In genomic region chr14:79596531-79596930, GRCh38 we compare ENCODE assay signal across 24 cellular contexts.
DNase-seq lines count a peak whose midpoint lies in the region; ATAC-seq and TF ChIP-seq lines count a peak whose summit lies in the region.
"Had no signal": no experiment of that assay in that cellular context is flagged by ENCODE, and none has a peak within 500 bp of the region (broad histone marks: within the 10 kb centered on the region; RNA-seq: fewer than 3 reads in every experiment).

No MANE protein-coding gene starts in this region.

- H3K4ac ChIP-seq in IMR-90 (ENCODE audit: low read depth, low read length) = peak overlapping the region; percentile 19; the same call in 1 of the 2 replicates

- 0% methylated on average over 1 of the region's 4 CpGs; no CpG with 5 or more reads in 1 of the 2 experiments for WGBS in IMR-90 (ENCODE audit: extremely low coverage in 2 of 2, insufficient read length in 1 of 2), 2 experiments

- no peaks in the 10 kb centered on the region for H3K36me3 ChIP-seq in BJ (ENCODE audit: control insufficient read depth, insufficient read depth, low read length)
- H3K36me3 ChIP-seq in IMR-90 (ENCODE audit: control insufficient read depth, insufficient read depth, low read length) = no peaks in the 10 kb centered on the region
- H3K36me3 ChIP-seq in brain microvascular endothelial cell (replicated peaks) = no peaks in the 10 kb centered on the region
- no peaks in the 10 kb centered on the region for H3K36me3 ChIP-seq in HAP-1 (replicated peaks)
- H3K36me3 ChIP-seq: BLaER1 treated with 17β-estradiol and CSF1 and Interleukin-3, amounts not matched to agents 10 nM and 100 nM; spleen had no signal

- BruUV-seq in IMR-90 (replicated peaks; lab: Mats Ljungman, UMichigan) = no TSS peak

- H4K5ac ChIP-seq in IMR-90 (ENCODE audit: low read depth, low read length) = no peak overlapping the region; the same call in 1 of the 2 replicates

- H3K14ac ChIP-seq in IMR-90 (replicated peaks; ENCODE audit: low read depth, low read length) = no peak overlapping the region; the same call in 1 of the 2 replicates

- no peak for TF ChIP-seq CTCF in BJ (IDR thresholded peaks at IDR 0.05; ENCODE audit: insufficient read depth, low read depth, low read length)
- no peak for TF ChIP-seq CTCF in IMR-90 (conservative IDR thresholded peaks at IDR 0.05; ENCODE audit: low read depth, low read length)
- TF ChIP-seq CTCF in brain microvascular endothelial cell (IDR thresholded peaks at IDR 0.05; ENCODE audit: low read depth, low read length, missing control alignments) = no peak

- TF ChIP-seq RAD21 in IMR-90 (IDR thresholded peaks at IDR 0.05; ENCODE audit: low read length) = no peak

- no peak overlapping the region for H2AFZ ChIP-seq in IMR-90 (replicated peaks; ENCODE audit: low read length, poor library complexity)

- dilution Hi-C loops in IMR-90 (cut with HindIII; ENCODE audit: low sequenced_read_pairs, unreplicated experiment) = no loop called here

- no peaks in the 10 kb centered on the region for H4K20me1 ChIP-seq in IMR-90 (ENCODE audit: insufficient read depth, low read length)
- H4K20me1 ChIP-seq: BLaER1 treated with 17β-estradiol and CSF1 and Interleukin-3, amounts not matched to agents 10 nM and 100 nM had no signal

- 0 out of 3 replicates have a peak overlapping the region, but pooled peaks have one; percentile 7 for H2BK15ac ChIP-seq in IMR-90 (ENCODE audit: low read depth, low read length)

- no peak overlapping the region for H3K4me3 Mint-ChIP-seq in activated T-cell treated with anti-CD3 and anti-CD28 coated beads, Interleukin-2, amount 50 U/mL, for 4 hours
- H3K4me3 Mint-ChIP-seq: naive thymus-derived CD8-positive, alpha-beta T cell; T-helper 2 cell treated with Interferon-gamma antibody and Interleukin-4, amounts not matched to agents 5 μg/mL and 100 μg/mL, for 36 hours had no signal

- no peak overlapping the region; the same call in 1 of the 2 replicates for H3K4me2 ChIP-seq in IMR-90 (ENCODE audit: low read depth, low read length)
- H3K4me2 ChIP-seq: BLaER1 treated with 17β-estradiol and CSF1 and Interleukin-3, amounts not matched to agents 10 nM and 100 nM had no signal

- H3K9me3 ChIP-seq in IMR-90 (ENCODE audit: control insufficient read depth, insufficient read depth, low read length) (peaks cover 2% of the 10 kb centered on the region; the same call in 1 of the 2 replicates), HAP-1 (no peaks in the 10 kb centered on the region)
- H3K9me3 ChIP-seq: BLaER1 treated with 17β-estradiol and CSF1 and Interleukin-3, amounts not matched to agents 10 nM and 100 nM; spleen had no signal

- ATAC-seq in IMR-90 (ENCODE audit: low read depth) (peak; percentile 81), HG03039 (IDR thresholded peaks at IDR 0.05; ENCODE audit: unreplicated experiment) (no peak)
- ATAC-seq in activated T-cell treated with anti-CD3 and anti-CD28 coated beads, Interleukin-2, amount 50 U/mL, for 4 hours = no peak
- ATAC-seq: naive thymus-derived CD8-positive, alpha-beta T cell had no signal

- H3K9me3 Mint-ChIP-seq in activated T-cell treated with anti-CD3 and anti-CD28 coated beads, Interleukin-2, amount 50 U/mL, for 4 hours = peaks cover 5% of the 10 kb centered on the region

- H3K27me3 Mint-ChIP-seq in activated T-cell treated with anti-CD3 and anti-CD28 coated beads, Interleukin-2, amount 50 U/mL, for 4 hours (ENCODE audit: low read depth) = no peaks in the 10 kb centered on the region
- H3K27me3 Mint-ChIP-seq: progenitor cell of endocrine pancreas had no signal

- H3K27ac ChIP-seq in IMR-90 (ENCODE audit: insufficient read depth, low read length) (no peak overlapping the region), brain microvascular endothelial cell (peak overlapping the region; percentile 85)
- H3K27ac ChIP-seq: BLaER1 treated with 17β-estradiol and CSF1 and Interleukin-3, amounts not matched to agents 10 nM and 100 nM; spleen had no signal

- H3K36me3 Mint-ChIP-seq in activated T-cell treated with anti-CD3 and anti-CD28 coated beads, Interleukin-2, amount 50 U/mL, for 4 hours (ENCODE audit: insufficient read depth) = no peaks in the 10 kb centered on the region
- H3K36me3 Mint-ChIP-seq: naive thymus-derived CD8-positive, alpha-beta T cell had no signal

- no peaks in the 10 kb centered on the region for H3K9me1 ChIP-seq in IMR-90 (ENCODE audit: insufficient read depth, low read length)

- no peaks in the 10 kb centered on the region for H3K4me1 Mint-ChIP-seq in activated T-cell treated with anti-CD3 and anti-CD28 coated beads, Interleukin-2, amount 50 U/mL, for 4 hours (ENCODE audit: low read depth)
- H3K4me1 Mint-ChIP-seq: naive thymus-derived CD8-positive, alpha-beta T cell had no signal

- H4K91ac ChIP-seq in IMR-90 (ENCODE audit: insufficient read depth, low read depth, low read length) = peak overlapping the region; percentile 26; the same call in 1 of the 2 replicates

- H2BK120ac ChIP-seq in IMR-90 (ENCODE audit: low read depth, low read length) = peak overlapping the region; percentile 74

- CTCF ChIA-PET in BJ (lab: Yijun Ruan, JAX) (interaction anchor here (0.7 kb wide), 1 partner anchor 47 kb away, joined by 4 read pairs; no protein-coding TSS in a partner anchor), IMR-90 (lab: Yijun Ruan, JAX) (no interaction called here)

- peak overlapping the region; percentile 64 to 75; a peak in 3 of 4 replicates for H4K8ac ChIP-seq in IMR-90 (ENCODE audit: low read depth in 2 of 2, low read length in 2 of 2)

- H3K4me1 ChIP-seq in IMR-90 (ENCODE audit: control insufficient read depth, insufficient read depth, low read length) = no peaks in the 10 kb centered on the region; the same call in 1 of the 2 replicates
- H3K4me1 ChIP-seq in HAP-1 = no peaks in the 10 kb centered on the region
- H3K4me1 ChIP-seq: BLaER1 treated with 17β-estradiol and CSF1 and Interleukin-3, amounts not matched to agents 10 nM and 100 nM; spleen had no signal

- H3K9ac ChIP-seq in IMR-90 (ENCODE audit: low read depth, low read length) = no peak overlapping the region
- H3K9ac ChIP-seq: BLaER1 treated with 17β-estradiol and CSF1 and Interleukin-3, amounts not matched to agents 10 nM and 100 nM had no signal

- peak overlapping the region; percentile 83 for H2BK5ac ChIP-seq in IMR-90 (ENCODE audit: low read depth, low read length, poor library complexity, severe bottlenecking)

- peak overlapping the region; percentile 77; the same call in 1 of the 2 replicates for H2BK20ac ChIP-seq in IMR-90 (ENCODE audit: low read depth, low read length)

- H3K27me3 ChIP-seq in BJ (ENCODE audit: control insufficient read depth, insufficient read depth, low read length) = no peaks in the 10 kb centered on the region
- H3K27me3 ChIP-seq in IMR-90 (ENCODE audit: control insufficient read depth, insufficient read depth, low read length) = no peaks in the 10 kb centered on the region
- H3K27me3 ChIP-seq in brain microvascular endothelial cell (replicated peaks) = no peaks in the 10 kb centered on the region
- H3K27me3 ChIP-seq in HAP-1 (ENCODE audit: low read depth) = no peaks in the 10 kb centered on the region
- H3K27me3 ChIP-seq: BLaER1 treated with 17β-estradiol and CSF1 and Interleukin-3, amounts not matched to agents 10 nM and 100 nM; spleen had no signal

- intact Hi-C loops in IMR-90 (cut with micrococcal nuclease) = no loop called here

- H3K23ac ChIP-seq in IMR-90 (ENCODE audit: low read depth, low read length) = no peak overlapping the region

- H3K18ac ChIP-seq in IMR-90 (ENCODE audit: low read depth, low read length) = peak overlapping the region; percentile 89; the same call in 1 of the 2 replicates

- H3K79me1 ChIP-seq in IMR-90 (ENCODE audit: low read depth in 1 of 2, low read length in 2 of 2) = no peaks in the 10 kb centered on the region

- no peak overlapping the region for H3K56ac ChIP-seq in IMR-90 (ENCODE audit: extremely low read depth, insufficient read depth, low read length)

- DNase-seq in BJ (ENCODE audit: low read depth) = peak; percentile 72
- peak; percentile 88 for DNase-seq in IMR-90
- peak; percentile 95 for DNase-seq in brain microvascular endothelial cell
- peak; percentile 85 for DNase-seq in kidney tubule cell (ENCODE audit: low spot score)
- DNase-seq in activated naive CD4-positive, alpha-beta T cell treated with anti-CD3 and anti-CD28 coated beads, Interleukin-2, amount 50 U/mL, for 16 hours = no peak
- DNase-seq in activated T-cell treated with anti-CD3 and anti-CD28 coated beads, Interleukin-2, amount 50 U/mL, for 4 hours = no peak
- no peak for DNase-seq in HAP-1 (ENCODE audit: low spot score in 2 of 2)
- DNase-seq: activated CD4-positive, alpha-beta T cell treated with anti-CD3 and anti-CD28 coated beads for 1 hour; activated gamma-delta T cell; anterior cingulate cortex; cortex of kidney; DMS 273 treated with DMSO at 0.1 percent for 48 hours; glutamatergic neuron; H7; MM.1S; naive thymus-derived CD8-positive, alpha-beta T cell; NCI-H1694 treated with DMSO at 0.1 percent for 48 hours; NCI-H446 treated with DMSO at 0.1 percent for 48 hours; SHP77 treated with DMSO at 0.1 percent for 48 hours; spleen had no signal

- H2AK5ac ChIP-seq in IMR-90 (ENCODE audit: low read depth, low read length) = no peak overlapping the region

- H3K4me3 ChIP-seq in BJ (ENCODE audit: low read depth, low read length) = no peak overlapping the region
- no peak overlapping the region for H3K4me3 ChIP-seq in IMR-90 (ENCODE audit: insufficient read depth, low read depth, low read length)
- no peak overlapping the region for H3K4me3 ChIP-seq in brain microvascular endothelial cell (ENCODE audit: low read depth, low read length)
- H3K4me3 ChIP-seq in HAP-1 = no peak overlapping the region
- H3K4me3 ChIP-seq: BLaER1 treated with 17β-estradiol and CSF1 and Interleukin-3, amounts not matched to agents 10 nM and 100 nM; spleen had no signal

- POLR2A ChIA-PET in BJ (lab: Charles Lee) (interaction anchor here (1.5 kb wide), 1 partner anchor 12 kb away, joined by 3 read pairs; no protein-coding TSS in a partner anchor), IMR-90 (lab: Charles Lee; ENCODE audit: unreplicated experiment) (no interaction called here)

- in situ Hi-C loops in IMR-90 (cut with MboI; ENCODE audit: low sequenced_read_pairs) (no loop called here), brain microvascular endothelial cell (cut with HindIII; ENCODE audit: low pct_ligation_motif_present, low sequenced_read_pairs) (no loop called here), HAP-1 (cut with MboI; ENCODE audit: low sequenced_read_pairs) (no loop called here)

- no peak overlapping the region for H2AK9ac ChIP-seq in IMR-90 (replicated peaks; ENCODE audit: low read depth, low read length, poor library complexity)

- TF ChIP-seq POLR2A in IMR-90 (IDR thresholded peaks at IDR 0.05; ENCODE audit: low read depth, low read length) = no peak

TF ChIP-seq in IMR-90, 13 proteins besides CTCF, POLR2A, EP300 and RAD21 (continues in another document):
- TF ChIP-seq BHLHE40 (IDR thresholded peaks at IDR 0.05; ENCODE audit: low read depth, low read length) = peak; percentile 23; the same call in 1 of the 2 replicates

Comparison
In these comparisons a context has a peak if more than half of its experiments do, and no peak if none do; other contexts are left out.
1. DNase-seq: peak in BJ (single experiment), IMR-90 (single experiment), brain microvascular endothelial cell (single experiment) and kidney tubule cell (single experiment); none in activated naive CD4-positive, alpha-beta T cell treated with anti-CD3 and anti-CD28 coated beads, Interleukin-2, amount 50 U/mL, for 16 hours (single experiment), activated T-cell treated with anti-CD3 and anti-CD28 coated beads, Interleukin-2, amount 50 U/mL, for 4 hours (single experiment) and HAP-1 (0 of 2).